14 cellular contexts compared by ENCODE assay signal in genomic region chr16:53600076-53600475, GRCh38.
"Had no signal": no experiment of that assay in that cellular context is flagged by ENCODE, and none has a peak within 500 bp of the region (broad histone marks: within the 10 kb centered on the region; RNA-seq: fewer than 3 reads in every experiment).

No MANE protein-coding gene starts in this region.

- H3K27ac ChIP-seq: body of pancreas, ovary, thoracic aorta, VCaP had no signal

- ATAC-seq: activated CD4-positive, alpha-beta T cell treated with anti-CD3 and anti-CD28 coated beads for 36 hours; activated CD8-positive, alpha-beta T cell treated with anti-CD3 and anti-CD28 coated beads, Interleukin-2, amount 10 ng/mL, durations not matched to agents 7 days and 5 days; body of pancreas; stimulated activated naive CD8-positive, alpha-beta T cell treated with anti-CD3 and anti-CD28 coated beads, Interleukin-15, amount 100 ng/mL, for 72 hours had no signal

- H3K4me3 ChIP-seq: body of pancreas, ovary, thoracic aorta had no signal

- H3K36me3 ChIP-seq: ovary, thoracic aorta had no signal

- H3K4me1 ChIP-seq: body of pancreas had no signal

- H3K9me3 ChIP-seq: body of pancreas, ovary, thoracic aorta had no signal

- H3K27me3 ChIP-seq: body of pancreas, ovary had no signal

- DNase-seq: activated CD4-positive, alpha-beta T cell treated with anti-CD3 and anti-CD28 coated beads for 36 hours; activated CD8-positive, alpha-beta T cell treated with anti-CD3 and anti-CD28 coated beads, Interleukin-2, amount 10 ng/mL, durations not matched to agents 7 days and 5 days; activated naive CD4-positive, alpha-beta T cell treated with anti-CD3 and anti-CD28 coated beads for 36 hours; body of pancreas; endodermal cell; foreskin melanocyte; head of caudate nucleus; ovary; stimulated activated CD4-positive, alpha-beta T cell treated with anti-CD3 and anti-CD28 coated beads, Interleukin-4, amount 100 ng/mL, for 24 hours; stimulated activated naive CD8-positive, alpha-beta T cell treated with anti-CD3 and anti-CD28 coated beads, Interleukin-15, amount 100 ng/mL, for 72 hours; SW 1271; T1000 had no signal
